Comparison of ENCODE assay signal across 23 cellular contexts in the genomic region with DNA sequence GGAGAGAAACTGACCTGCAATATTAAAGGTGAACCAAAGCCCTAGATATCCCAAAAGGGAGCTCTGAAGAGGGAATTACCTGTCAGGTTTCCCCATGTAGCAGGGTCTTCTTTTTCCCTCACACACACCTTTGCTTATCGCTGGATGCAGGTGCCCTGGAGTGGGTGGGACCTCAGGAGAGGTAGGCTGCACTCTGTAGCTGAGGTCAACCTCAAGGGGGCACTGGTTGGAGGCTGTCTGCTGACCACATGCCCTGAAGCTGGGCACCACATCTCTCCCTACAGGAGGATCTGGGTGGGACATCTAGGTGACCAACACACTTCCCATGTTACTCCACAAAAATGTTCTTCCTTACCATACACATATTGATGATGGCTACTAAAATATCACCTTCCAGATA.
"Had no signal": no experiment of that assay in that cellular context is flagged by ENCODE, and none has a peak within 500 bp of the region (broad histone marks: within the 10 kb centered on the region; RNA-seq: fewer than 3 reads in every experiment).

No MANE protein-coding gene starts in this region.

- H3K4me3 Mint-ChIP-seq: activated CD4-positive, alpha-beta memory T cell treated with anti-CD3 and anti-CD28 coated beads, Interleukin-2, amount 10 ng/mL, durations not matched to agents 7 days and 5 days; activated CD4-positive, alpha-beta T cell treated with anti-CD3 and anti-CD28 coated beads for 36 hours; activated naive CD4-positive, alpha-beta T cell treated with anti-CD3 and anti-CD28 coated beads for 36 hours; activated naive CD8-positive, alpha-beta T cell; activated T-helper 17 cell treated with anti-CD3 and anti-CD28 coated beads, Interleukin-2, amount 50 U/mL, for 72 hours; T-helper 1 cell treated with Interleukin-12 subunit alpha and Interleukin-12 subunit beta and Interleukin-4 antibody, amounts not matched to agents 30 μg/mL and 1 μg/mL, for 36 hours had no signal

- H3K9me3 ChIP-seq: MG63, Peyer's patch had no signal

- H3K27me3 Mint-ChIP-seq: activated CD4-positive, alpha-beta memory T cell treated with anti-CD3 and anti-CD28 coated beads, Interleukin-2, amount 10 ng/mL, durations not matched to agents 7 days and 5 days; activated CD4-positive, alpha-beta T cell treated with anti-CD3 and anti-CD28 coated beads for 36 hours; activated naive CD8-positive, alpha-beta T cell; activated T-helper 17 cell treated with anti-CD3 and anti-CD28 coated beads, Interleukin-2, amount 50 U/mL, for 72 hours had no signal

- H3K4me3 ChIP-seq: cardiac muscle cell, MG63, Peyer's patch had no signal

- H3K36me3 Mint-ChIP-seq: activated naive CD8-positive, alpha-beta T cell had no signal

- ATAC-seq: activated CD4-positive, alpha-beta T cell treated with anti-CD3 and anti-CD28 coated beads for 36 hours; activated T-helper 17 cell treated with anti-CD3 and anti-CD28 coated beads, Interleukin-2, amount 50 U/mL, for 72 hours had no signal

- DNase-seq: activated CD4-positive, alpha-beta memory T cell treated with anti-CD3 and anti-CD28 coated beads, Interleukin-2, amount 10 ng/mL, durations not matched to agents 7 days and 5 days; activated CD4-positive, alpha-beta T cell treated with anti-CD3 and anti-CD28 coated beads for 36 hours; activated CD4-positive, alpha-beta T cell treated with anti-CD3 and anti-CD28 coated beads, Interleukin-2, amount 50 U/mL, for 1 hour; activated gamma-delta T cell; activated naive CD4-positive, alpha-beta T cell treated with anti-CD3 and anti-CD28 coated beads for 36 hours; activated T-cell treated with anti-CD3 and anti-CD28 coated beads for 4 hours; activated T-cell treated with anti-CD3 and anti-CD28 coated beads, Interleukin-2, amount 50 U/mL, for 48 hours; amygdala; brain microvascular endothelial cell; KG1; MG63; MV-4-11; NCI-H1092 treated with DMSO at 0.1 percent for 48 hours; NCI-H1417 treated with DMSO at 0.1 percent for 48 hours; NCI-H1694; NCI-H510A treated with DMSO at 0.1 percent for 48 hours; Peyer's patch; SHP77 had no signal

- H3K4me1 ChIP-seq: Peyer's patch had no signal

- H3K27ac Mint-ChIP-seq: activated CD4-positive, alpha-beta memory T cell treated with anti-CD3 and anti-CD28 coated beads, Interleukin-2, amount 10 ng/mL, durations not matched to agents 7 days and 5 days; activated CD4-positive, alpha-beta T cell treated with anti-CD3 and anti-CD28 coated beads for 36 hours; activated naive CD4-positive, alpha-beta T cell treated with anti-CD3 and anti-CD28 coated beads for 36 hours; activated naive CD8-positive, alpha-beta T cell; activated T-helper 17 cell treated with anti-CD3 and anti-CD28 coated beads, Interleukin-2, amount 50 U/mL, for 72 hours; T-helper 1 cell treated with Interleukin-12 subunit alpha and Interleukin-12 subunit beta and Interleukin-4 antibody, amounts not matched to agents 30 μg/mL and 1 μg/mL, for 36 hours had no signal

- H3K9me3 Mint-ChIP-seq: activated CD4-positive, alpha-beta memory T cell treated with anti-CD3 and anti-CD28 coated beads, Interleukin-2, amount 10 ng/mL, durations not matched to agents 7 days and 5 days had no signal

- H3K4me1 Mint-ChIP-seq: activated CD4-positive, alpha-beta memory T cell treated with anti-CD3 and anti-CD28 coated beads, Interleukin-2, amount 10 ng/mL, durations not matched to agents 7 days and 5 days; activated CD4-positive, alpha-beta T cell treated with anti-CD3 and anti-CD28 coated beads for 36 hours; activated T-helper 17 cell treated with anti-CD3 and anti-CD28 coated beads, Interleukin-2, amount 50 U/mL, for 72 hours had no signal

- H3K27ac ChIP-seq: brain microvascular endothelial cell, cardiac muscle cell, Peyer's patch, RWPE1 had no signal

- H3K36me3 ChIP-seq: brain microvascular endothelial cell, cardiac muscle cell, MG63, Peyer's patch had no signal

- H3K27me3 ChIP-seq: brain microvascular endothelial cell, cardiac muscle cell, MG63, Peyer's patch had no signal
